ENCODE assay signal across 21 cellular contexts in the genomic region with DNA sequence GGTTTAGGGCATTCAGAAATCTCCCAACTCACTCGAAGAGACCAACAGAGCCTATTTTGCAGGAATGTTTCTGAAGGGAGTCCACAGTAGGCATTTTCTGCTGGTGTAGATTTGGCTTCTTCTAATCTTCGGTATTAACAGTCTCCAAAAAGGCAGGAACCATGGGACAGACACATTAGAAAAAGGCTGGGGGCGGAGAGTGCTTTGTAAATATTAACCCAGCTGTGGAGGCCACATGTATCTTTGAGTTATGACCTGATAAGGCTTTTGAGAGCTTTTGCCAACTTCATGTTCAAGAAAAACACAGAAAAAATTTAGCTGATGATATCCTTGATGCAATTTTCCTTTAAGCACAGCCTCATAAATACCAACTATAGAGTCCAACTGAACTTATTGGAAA.
DNase-seq lines count a peak whose midpoint lies in the region; ATAC-seq and TF ChIP-seq lines count a peak whose summit lies in the region.
"Had no signal": no experiment of that assay in that cellular context is flagged by ENCODE, and none has a peak within 500 bp of the region (broad histone marks: within the 10 kb centered on the region; RNA-seq: fewer than 3 reads in every experiment).

No MANE protein-coding gene starts in this region.

- ATAC-seq in body of pancreas (peak; percentile 82), GM21576 (IDR thresholded peaks at IDR 0.05; ENCODE audit: unreplicated experiment) (no peak), GM18519 (IDR thresholded peaks at IDR 0.05; ENCODE audit: low FRiP score, unreplicated experiment) (no peak)

- no peak for TF ChIP-seq POLR2A in body of pancreas (IDR thresholded peaks at IDR 0.05)

- H3K4me1 Mint-ChIP-seq in nephron = peaks cover 21% of the 10 kb centered on the region
- H3K4me1 Mint-ChIP-seq: B cell, IgD-negative memory B cell had no signal

- no peak overlapping the region for H3K4me3 Mint-ChIP-seq in nephron
- H3K4me3 Mint-ChIP-seq: B cell; CD4-positive, alpha-beta T cell had no signal

- no peaks in the 10 kb centered on the region for H3K36me3 Mint-ChIP-seq in nephron (ENCODE audit: low read depth)
- H3K36me3 Mint-ChIP-seq: IgD-negative memory B cell had no signal

- no peaks in the 10 kb centered on the region for H3K36me3 ChIP-seq in body of pancreas (replicated peaks in 1 of 2; ENCODE audit: insufficient read depth in 1 of 2, low read depth in 2 of 2)
- H3K36me3 ChIP-seq: HAP-1, MG63 had no signal

- H3K27me3 Mint-ChIP-seq in nephron (ENCODE audit: low read depth) = no peaks in the 10 kb centered on the region
- H3K27me3 Mint-ChIP-seq: CD4-positive, alpha-beta T cell had no signal

- WGBS in body of pancreas, 2 donors = 12% methylated on average over 3 of the region's 3 CpGs

- H3K4me1 ChIP-seq in body of pancreas = peaks cover 37% of the 10 kb centered on the region
- H3K4me1 ChIP-seq: HAP-1 had no signal

- H3K27ac Mint-ChIP-seq in nephron = peak overlapping the region; percentile 68 to 87 (median 81)
- H3K27ac Mint-ChIP-seq: B cell; CD4-positive, alpha-beta T cell; IgD-negative memory B cell had no signal

- TF ChIP-seq CTCF in body of pancreas (IDR thresholded peaks at IDR 0.05) = no peak
- TF ChIP-seq CTCF in nephron (IDR thresholded peaks at IDR 0.05; ENCODE audit: unreplicated experiment in 3 of 3) = no peak

- H3K9me3 ChIP-seq in body of pancreas = no peaks in the 10 kb centered on the region
- H3K9me3 ChIP-seq: HAP-1, MG63, SK-N-SH had no signal

- DNase-seq in NCI-H510A treated with DMSO at 0.1 percent for 48 hours (lab: John Stamatoyannopoulos, UW) = peak; percentile 26
- DNase-seq in NCI-H510A (lab: John Stamatoyannopoulos, UW) = no peak
- peak; percentile 45 to 78 (median 66) for DNase-seq in body of pancreas
- DNase-seq in SIG-M5 (lab: John Stamatoyannopoulos, UW) = no peak
- DNase-seq: CD4-positive, alpha-beta T cell; DMS153; GDM1; Karpas-422; MG63; NCI-H1105 treated with DMSO at 0.1 percent for 48 hours; NCI-H1694 treated with DMSO at 0.1 percent for 48 hours; NCI-H69; Right ventricle myocardium superior; SK-N-SH had no signal

- no peak overlapping the region for H3K4me3 ChIP-seq in body of pancreas
- H3K4me3 ChIP-seq: HAP-1, MG63 had no signal

- intact Hi-C loops in body of pancreas (cut with DNase I) = no loop called here

- no peaks in the 10 kb centered on the region for H3K9me3 Mint-ChIP-seq in nephron
- H3K9me3 Mint-ChIP-seq: CD4-positive, alpha-beta T cell had no signal

- H3K27ac ChIP-seq in body of pancreas = peak overlapping the region in 3 of 4 donors; percentile 50 to 60 (median 59)
- H3K27ac ChIP-seq: HL-60 had no signal

- no peaks in the 10 kb centered on the region for H3K27me3 ChIP-seq in body of pancreas
- H3K27me3 ChIP-seq: MG63 had no signal

Comparison
In these comparisons a context has a peak if more than half of its experiments do, and no peak if none do; other contexts are left out.
1. DNase-seq: peak in NCI-H510A treated with DMSO at 0.1 percent for 48 hours (single experiment) and body of pancreas (4 of 4); none in NCI-H510A (single experiment) and SIG-M5 (single experiment).